In the genomic region with DNA sequence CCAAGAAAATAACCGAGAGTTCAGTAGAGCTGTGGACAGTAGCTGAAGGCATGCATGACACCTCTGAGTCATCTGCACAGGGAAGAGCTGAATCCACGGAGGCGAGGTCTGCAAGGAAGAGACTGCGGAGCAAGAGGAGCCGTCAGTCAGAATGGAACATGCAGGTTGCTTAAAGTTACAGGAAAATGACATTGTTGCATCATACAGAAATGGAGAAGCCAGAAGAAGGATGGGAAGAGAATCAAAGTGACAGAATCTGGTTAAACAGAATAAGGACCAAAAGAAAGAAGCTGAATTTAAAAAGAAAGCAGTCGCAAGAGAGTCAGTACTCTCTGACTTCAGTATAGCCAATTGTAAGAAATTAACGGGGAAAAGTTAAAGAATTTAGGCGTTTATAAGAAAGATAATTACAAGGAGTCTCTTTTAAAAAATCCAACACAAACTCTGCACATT, we compare ENCODE assay signal across 21 cellular contexts.
"Had no signal": no experiment of that assay in that cellular context is flagged by ENCODE, and none has a peak within 500 bp of the region (broad histone marks: within the 10 kb centered on the region; RNA-seq: fewer than 3 reads in every experiment).

No MANE protein-coding gene starts in this region.

- H3K4me1 ChIP-seq: heart right ventricle, pancreas, psoas muscle, right atrium auricular region, upper lobe of left lung had no signal

- H3K9me3 ChIP-seq: heart right ventricle, neutrophil, pancreas, psoas muscle, right atrium auricular region, thoracic aorta, upper lobe of left lung had no signal

- H3K4me3 ChIP-seq: cardiac muscle cell, heart right ventricle, pancreas, psoas muscle, right atrium auricular region, thoracic aorta, upper lobe of left lung had no signal

- FAIRE-seq: pancreas had no signal

- ATAC-seq: activated CD8-positive, alpha-beta memory T cell treated with anti-CD3 and anti-CD28 coated beads, Interleukin-2, amount 10 ng/mL, durations not matched to agents 7 days and 5 days; activated CD8-positive, alpha-beta T cell treated with anti-CD3 and anti-CD28 coated beads for 36 hours; activated naive CD8-positive, alpha-beta T cell treated with anti-CD3 and anti-CD28 coated beads, Interleukin-2, amount 50 U/mL, for 24 hours; heart right ventricle; left lobe of liver; natural killer cell treated with Interleukin-12 subunit alpha and Interleukin-12 subunit beta and Interleukin-15 and Interleukin-18, amount 100 ng/mL, for 72 hours; pancreas; psoas muscle had no signal

- H3K27ac ChIP-seq: cardiac muscle cell, epithelial cell of prostate, heart right ventricle, neutrophil, pancreas, psoas muscle, right atrium auricular region, thoracic aorta, upper lobe of left lung had no signal

- DNase-seq: activated CD4-positive, alpha-beta T cell treated with anti-CD3 and anti-CD28 coated beads, Interleukin-2, amount 10 ng/mL, durations not matched to agents 24 days and 14 days; activated CD8-positive, alpha-beta memory T cell treated with anti-CD3 and anti-CD28 coated beads, Interleukin-2, amount 10 ng/mL, durations not matched to agents 7 days and 5 days; activated CD8-positive, alpha-beta T cell treated with anti-CD3 and anti-CD28 coated beads for 36 hours; activated gamma-delta T cell; activated naive CD4-positive, alpha-beta T cell treated with anti-CD3 and anti-CD28 coated beads, Interleukin-2, amount 50 U/mL, for 16 hours; activated naive CD8-positive, alpha-beta T cell treated with anti-CD3 and anti-CD28 coated beads, Interleukin-2, amount 50 U/mL, for 24 hours; activated T-cell treated with anti-CD3 and anti-CD28 coated beads for 4 hours; heart right ventricle; midbrain; pancreas; psoas muscle; stimulated activated CD4-positive, alpha-beta T cell treated with anti-CD3 and anti-CD28 coated beads, Interleukin-4, amount 100 ng/mL, for 24 hours; stimulated activated naive CD4-positive, alpha-beta T cell treated with Interleukin-2 at 50 U/mL for 16 hours; upper lobe of left lung had no signal

- H3K27me3 ChIP-seq: cardiac muscle cell, neutrophil, pancreas, right atrium auricular region, upper lobe of left lung had no signal

- H3K36me3 ChIP-seq: cardiac muscle cell, heart right ventricle, neutrophil, pancreas, right atrium auricular region, thoracic aorta, upper lobe of left lung had no signal
